In genomic region chr3:185984203-185984602, GRCh38 we compare ENCODE assay signal across 10 cellular contexts. TPM values are rescaled to one million over a fixed set of nuclear protein-coding genes. Genes with fewer than 3 reads are reported as not detected.
A peak's percentile ranks its signal among the peaks of the same experiment; 100 is the strongest.
DNase-seq lines count a peak whose midpoint lies in the region; ATAC-seq and TF ChIP-seq lines count a peak whose summit lies in the region.
"Had no signal": no experiment of that assay in that cellular context is flagged by ENCODE, and none has a peak within 500 bp of the region (broad histone marks: within the 10 kb centered on the region; RNA-seq: fewer than 3 reads in every experiment).

No MANE protein-coding gene starts in this region.

- H3K9me3 ChIP-seq in PC-3 (ENCODE audit: low read length): no peaks in the 10 kb centered on the region
- no peaks in the 10 kb centered on the region for H3K9me3 ChIP-seq in smooth muscle cell (replicated peaks; ENCODE audit: low read depth)
- H3K9me3 ChIP-seq: SJCRH30 had no signal

- intact Hi-C loops in PC-3 (cut with micrococcal nuclease) (loop anchor here (10.0 kb wide), 2 partner anchors 121 to 1181 kb away; partner anchors contain the start of gene ETV5), natural killer cell (cut with micrococcal nuclease) (loop anchor here (10.0 kb wide), 1 partner anchor 841 kb away; no protein-coding TSS in a partner anchor)

- POLR2A ChIA-PET in PC-3 (lab: Charles Lee; ENCODE audit: unreplicated experiment): no interaction called here

- peak overlapping the region; percentile 76 for H3K27ac Mint-ChIP-seq in activated naive CD4-positive, alpha-beta T cell treated with anti-CD3 and anti-CD28 coated beads, Interleukin-2, amount 50 U/mL, for 24 hours
- H3K27ac Mint-ChIP-seq in activated naive CD4-positive, alpha-beta T cell treated with anti-CD3 and anti-CD28 coated beads, Interleukin-2, amount 50 U/mL, for 72 hours: no peak overlapping the region
- H3K27ac Mint-ChIP-seq in stimulated activated naive B cell treated with anti-CD40 and anti-IgM and Interleukin-4, amounts not matched to agents 10 μg/mL and 1 μg/mL and 100 μg/mL, for 72 hours: peak overlapping the region; percentile 86
- no peak overlapping the region for H3K27ac Mint-ChIP-seq in natural killer cell
- H3K27ac Mint-ChIP-seq: CD4-positive, alpha-beta T cell had no signal

- H3K4me2 ChIP-seq in PC-3 (ENCODE audit: low read length): peak overlapping the region; percentile 64
- no peak overlapping the region for H3K4me2 ChIP-seq in smooth muscle cell

- peaks cover 4% of the 10 kb centered on the region for H3K4me1 Mint-ChIP-seq in activated naive CD4-positive, alpha-beta T cell treated with anti-CD3 and anti-CD28 coated beads, Interleukin-2, amount 50 U/mL, for 24 hours
- H3K4me1 Mint-ChIP-seq in stimulated activated naive B cell treated with anti-CD40 and anti-IgM and Interleukin-4, amounts not matched to agents 10 μg/mL and 1 μg/mL and 100 μg/mL, for 72 hours: peaks cover 5 to 8% of the 10 kb centered on the region in 2 donors
- H3K4me1 Mint-ChIP-seq in natural killer cell: peaks cover 5 to 6% of the 10 kb centered on the region in 2 donors

- H3K9me3 Mint-ChIP-seq in activated naive CD4-positive, alpha-beta T cell treated with anti-CD3 and anti-CD28 coated beads, Interleukin-2, amount 50 U/mL, for 24 hours: no peaks in the 10 kb centered on the region
- H3K9me3 Mint-ChIP-seq in activated naive CD4-positive, alpha-beta T cell treated with anti-CD3 and anti-CD28 coated beads, Interleukin-2, amount 50 U/mL, for 72 hours: no peaks in the 10 kb centered on the region
- H3K9me3 Mint-ChIP-seq in stimulated activated naive B cell treated with anti-CD40 and anti-IgM and Interleukin-4, amounts not matched to agents 10 μg/mL and 1 μg/mL and 100 μg/mL, for 72 hours: no peaks in the 10 kb centered on the region
- H3K9me3 Mint-ChIP-seq in natural killer cell: no peaks in the 10 kb centered on the region
- H3K9me3 Mint-ChIP-seq: CD4-positive, alpha-beta T cell had no signal

- H4K20me1 ChIP-seq in PC-3 (ENCODE audit: low read length) (no peaks in the 10 kb centered on the region), smooth muscle cell (ENCODE audit: low read depth) (no peaks in the 10 kb centered on the region)

- H3K27me3 ChIP-seq in PC-3 (ENCODE audit: low read length) (no peaks in the 10 kb centered on the region), smooth muscle cell (ENCODE audit: low read depth) (no peaks in the 10 kb centered on the region)
- H3K27me3 ChIP-seq: SJCRH30 had no signal

- no peak for TF ChIP-seq CTCF in PC-3 (conservative IDR thresholded peaks at IDR 0.05; ENCODE audit: low read depth, low read length)
- no peak for TF ChIP-seq CTCF in smooth muscle cell (IDR thresholded peaks at IDR 0.05; ENCODE audit: borderline replicate concordance, insufficient read depth, poor library complexity, severe bottlenecking)
- no peak for TF ChIP-seq CTCF in natural killer cell (IDR thresholded peaks at IDR 0.05)

- H3K9me2 ChIP-seq in PC-3 (replicated peaks; ENCODE audit: low read length): no peaks in the 10 kb centered on the region

- H3K36me3 ChIP-seq in PC-3 (ENCODE audit: low read depth, low read length) (no peaks in the 10 kb centered on the region), smooth muscle cell (ENCODE audit: low read depth) (no peaks in the 10 kb centered on the region)
- H3K36me3 ChIP-seq: SJCRH30 had no signal

- no peak for ATAC-seq in activated naive CD4-positive, alpha-beta T cell treated with anti-CD3 and anti-CD28 coated beads, Interleukin-2, amount 50 U/mL, for 72 hours
- peak; percentile 11; the same call in 1 of the 2 replicates for ATAC-seq in PC-3
- ATAC-seq in stimulated activated naive B cell treated with anti-CD40 and anti-IgM and Interleukin-4, amounts not matched to agents 10 μg/mL and 1 μg/mL and 100 μg/mL, for 72 hours (replicated peaks): no peak
- ATAC-seq in natural killer cell: no peak

- H3K79me2 ChIP-seq in PC-3 (ENCODE audit: low read length) (no peaks in the 10 kb centered on the region), smooth muscle cell (ENCODE audit: low read depth) (no peaks in the 10 kb centered on the region)

- H3F3A ChIP-seq in PC-3 (ENCODE audit: low read length, unreplicated experiment) (no peaks in the 10 kb centered on the region), smooth muscle cell (ENCODE audit: low read depth) (no peaks in the 10 kb centered on the region)

- peak overlapping the region; percentile 58; the same call in 1 of the 2 replicates for H2AFZ ChIP-seq in PC-3 (ENCODE audit: low read length)
- H2AFZ ChIP-seq in smooth muscle cell (ENCODE audit: low read depth): no peak overlapping the region

- H3K9ac ChIP-seq in PC-3 (ENCODE audit: low read length) (no peak overlapping the region), smooth muscle cell (ENCODE audit: low read depth) (no peak overlapping the region)

- BruUV-seq in PC-3 (replicated peaks; lab: Mats Ljungman, UMichigan): no TSS peak

- H3K27me3 Mint-ChIP-seq in activated naive CD4-positive, alpha-beta T cell treated with anti-CD3 and anti-CD28 coated beads, Interleukin-2, amount 50 U/mL, for 24 hours: peaks cover 2% of the 10 kb centered on the region
- H3K27me3 Mint-ChIP-seq in stimulated activated naive B cell treated with anti-CD40 and anti-IgM and Interleukin-4, amounts not matched to agents 10 μg/mL and 1 μg/mL and 100 μg/mL, for 72 hours: peaks cover 21 to 33% of the 10 kb centered on the region in 2 donors
- H3K27me3 Mint-ChIP-seq in natural killer cell (ENCODE audit: low read depth in 2 of 2): peaks cover 8 to 15% of the 10 kb centered on the region in 2 donors

- H3K4me1 ChIP-seq in PC-3 (ENCODE audit: insufficient read depth, low read length) (peaks cover 14% of the 10 kb centered on the region), smooth muscle cell (ENCODE audit: low read depth) (no peaks in the 10 kb centered on the region)

- no peak overlapping the region for H3K4me3 Mint-ChIP-seq in activated naive CD4-positive, alpha-beta T cell treated with anti-CD3 and anti-CD28 coated beads, Interleukin-2, amount 50 U/mL, for 24 hours
- H3K4me3 Mint-ChIP-seq in stimulated activated naive B cell treated with anti-CD40 and anti-IgM and Interleukin-4, amounts not matched to agents 10 μg/mL and 1 μg/mL and 100 μg/mL, for 72 hours: no peak overlapping the region
- H3K4me3 Mint-ChIP-seq in natural killer cell: no peak overlapping the region
- H3K4me3 Mint-ChIP-seq: CD4-positive, alpha-beta T cell had no signal

- H3K27ac ChIP-seq in PC-3 (ENCODE audit: low read length): no peak overlapping the region
- no peak overlapping the region for H3K27ac ChIP-seq in smooth muscle cell (ENCODE audit: low read depth)
- H3K27ac ChIP-seq: SJCRH30 had no signal

- H3K36me3 Mint-ChIP-seq in activated naive CD4-positive, alpha-beta T cell treated with anti-CD3 and anti-CD28 coated beads, Interleukin-2, amount 50 U/mL, for 24 hours: no peaks in the 10 kb centered on the region
- no peaks in the 10 kb centered on the region for H3K36me3 Mint-ChIP-seq in activated naive CD4-positive, alpha-beta T cell treated with anti-CD3 and anti-CD28 coated beads, Interleukin-2, amount 50 U/mL, for 72 hours
- H3K36me3 Mint-ChIP-seq in stimulated activated naive B cell treated with anti-CD40 and anti-IgM and Interleukin-4, amounts not matched to agents 10 μg/mL and 1 μg/mL and 100 μg/mL, for 72 hours: peaks cover 0 to 4% of the 10 kb centered on the region in 2 donors
- H3K36me3 Mint-ChIP-seq in natural killer cell: no peaks in the 10 kb centered on the region

- DNase-seq in activated naive CD4-positive, alpha-beta T cell treated with anti-CD3 and anti-CD28 coated beads, Interleukin-2, amount 50 U/mL, for 72 hours (ENCODE audit: low spot score in 2 of 2): no peak
- DNase-seq in PC-3 (no peak), dermis blood vessel endothelial cell (peak; percentile 3), smooth muscle cell (lab: John Stamatoyannopoulos, UW; ENCODE audit: unreplicated experiment) (no peak), CD1c-positive myeloid dendritic cell (ENCODE audit: extremely low spot score) (no peak), natural killer cell (no peak)
- no peak for DNase-seq in stimulated activated naive B cell treated with anti-CD40 and anti-IgM and Interleukin-4, amounts not matched to agents 10 μg/mL and 1 μg/mL and 100 μg/mL, for 72 hours

- WGBS in smooth muscle cell (ENCODE audit: low lambda C conversion rate): 80% methylated on average over 3 of the region's 3 CpGs

- no peak overlapping the region for H3K4me3 ChIP-seq in PC-3 (ENCODE audit: low read length)
- H3K4me3 ChIP-seq in smooth muscle cell: no peak overlapping the region
- H3K4me3 ChIP-seq: SJCRH30 had no signal

- CTCF ChIA-PET in PC-3 (lab: Charles Lee): no interaction called here

RNA-seq across cellular contexts. Expression of gene TRA2B, which starts 46.4 kb away (rescaled TPM):
- total RNA-seq in activated naive CD4-positive, alpha-beta T cell treated with anti-CD3 and anti-CD28 coated beads, Interleukin-2, amount 50 U/mL, for 72 hours: 100 to 1,000 TPM; 164 to 269 TPM
- total RNA-seq in PC-3 (2014; rRNA removed): 279 and 287 TPM in 2 replicates
- total RNA-seq in dermis blood vessel endothelial cell: 219 and 227 TPM in 2 replicates
- total RNA-seq in smooth muscle cell: 260 and 265 TPM in 2 replicates
- polyA plus RNA-seq in smooth muscle cell: 119 and 135 TPM in 2 replicates
- total RNA-seq in natural killer cell: 100 to 1,000 TPM; 565 to 669 (median 596) TPM

Comparison
In these comparisons a context has a peak if more than half of its experiments do, and no peak if none do; other contexts are left out.
1. H3K27ac Mint-ChIP-seq: peak in activated naive CD4-positive, alpha-beta T cell treated with anti-CD3 and anti-CD28 coated beads, Interleukin-2, amount 50 U/mL, for 24 hours (single experiment) and stimulated activated naive B cell treated with anti-CD40 and anti-IgM and Interleukin-4, amounts not matched to agents 10 μg/mL and 1 μg/mL and 100 μg/mL, for 72 hours (single experiment); none in activated naive CD4-positive, alpha-beta T cell treated with anti-CD3 and anti-CD28 coated beads, Interleukin-2, amount 50 U/mL, for 72 hours (0 of 2) and natural killer cell (0 of 2).